Comparison of ENCODE assay signal across 38 cellular contexts in genomic region chr13:102696465-102696864, GRCh38. TPM values are rescaled to one million over a fixed set of nuclear protein-coding genes. Genes with fewer than 3 reads are reported as not detected.
"Had no signal": no experiment of that assay in that cellular context is flagged by ENCODE, and none has a peak within 500 bp of the region (broad histone marks: within the 10 kb centered on the region; RNA-seq: fewer than 3 reads in every experiment).

No MANE protein-coding gene starts in this region.

- H3K27ac ChIP-seq: KMS-11 had no signal

- H3K27me3 ChIP-seq: MG63 had no signal

- DNase-seq: Karpas-422, Kasumi-1, MG63, MM.1S, MV-4-11, NCI-H1048, NCI-H1092, NCI-H1092 treated with DMSO at 0.1 percent for 48 hours, NCI-H1105, NCI-H1105 treated with DMSO at 0.1 percent for 48 hours, NCI-H1417, NCI-H1417 treated with DMSO at 0.1 percent for 48 hours, NCI-H1436, NCI-H1436 treated with DMSO at 0.1 percent for 48 hours, NCI-H146, NCI-H1694, NCI-H1694 treated with DMSO at 0.1 percent for 48 hours, NCI-H187, NCI-H187 treated with DMSO at 0.1 percent for 48 hours, NCI-H1930, NCI-H2029, NCI-H2029 treated with DMSO at 0.1 percent for 48 hours, NCI-H2081, NCI-H2081 treated with DMSO at 0.1 percent for 48 hours, NCI-H2171, NCI-H2171 treated with DMSO at 0.1 percent for 48 hours, NCI-H2227 treated with DMSO at 0.1 percent for 48 hours, NCI-H226, NCI-H345, NCI-H446, NCI-H446 treated with DMSO at 0.1 percent for 48 hours, NCI-H510A, NCI-H510A treated with DMSO at 0.1 percent for 48 hours had no signal

- H3K36me3 ChIP-seq: MG63 had no signal

- H3K4me2 ChIP-seq: KMS-11 had no signal

- H3K4me3 ChIP-seq: MG63 had no signal

- H3K9ac ChIP-seq: KMS-11 had no signal

RNA-seq across cellular contexts. Expression of gene METTL21C, which starts 1.6 kb away (rescaled TPM):
- total RNA-seq: LHCN-M2, M059J, MCF 10A, NCI-H460 had no signal
